ENCODE assay signal across 27 cellular contexts in the genomic region with DNA sequence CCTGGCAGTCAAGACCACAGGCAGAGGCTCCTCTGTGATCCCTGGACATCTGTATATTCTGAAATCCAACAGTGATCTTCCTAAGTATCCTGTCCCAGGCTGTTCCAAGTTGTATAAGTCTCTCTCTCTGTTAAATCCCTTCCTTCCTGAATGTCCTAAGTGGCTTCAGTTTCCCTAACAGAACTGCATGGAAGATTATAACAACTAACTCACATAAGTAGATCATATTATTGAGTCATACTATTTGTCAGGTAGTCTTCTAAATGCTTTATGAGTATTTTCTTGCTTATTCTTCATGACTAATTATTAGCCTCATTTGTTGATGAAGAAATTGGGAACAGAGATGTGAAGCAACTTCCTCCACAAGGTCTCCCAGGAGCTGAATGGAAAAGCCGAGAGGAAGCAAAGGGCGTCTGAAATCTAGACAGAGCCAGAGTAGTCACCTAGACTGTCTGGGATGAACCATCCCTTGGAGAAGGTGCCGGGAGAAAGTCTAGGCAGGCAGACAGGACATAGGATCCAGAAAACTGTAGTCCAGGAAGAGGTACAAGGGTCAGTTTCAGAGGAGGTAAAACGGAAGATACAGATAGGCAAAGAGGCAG.
DNase-seq lines count a peak whose midpoint lies in the region; ATAC-seq, FAIRE-seq and TF ChIP-seq lines count a peak whose summit lies in the region.
"Had no signal": no experiment of that assay in that cellular context is flagged by ENCODE, and none has a peak within 500 bp of the region (broad histone marks: within the 10 kb centered on the region; RNA-seq: fewer than 3 reads in every experiment).

No MANE protein-coding gene starts in this region.

- peak; percentile 81 for DNase-seq in MCF 10A (ENCODE audit: unreplicated experiment)
- DNase-seq in breast epithelium (ENCODE audit: low spot score in 2 of 2): no peak
- DNase-seq in astrocyte (ENCODE audit: low read depth): peak; percentile 78
- DNase-seq in kidney glomerular epithelial cell (lab: John Stamatoyannopoulos, UW): peak; percentile 43
- no peak for DNase-seq in T-helper 17 cell
- DNase-seq in stimulated activated naive B cell treated with anti-CD40 and anti-IgM and Interleukin-4, amounts not matched to agents 10 μg/mL and 1 μg/mL and 100 μg/mL, for 72 hours: no peak
- DNase-seq in mesenteric fat pad (ENCODE audit: low spot score): no peak
- no peak for DNase-seq in NCI-H146 treated with DMSO at 0.1 percent for 48 hours (lab: John Stamatoyannopoulos, UW; ENCODE audit: unreplicated experiment)
- DNase-seq: 8988T; activated gamma-delta T cell treated with Interleukin-2 at 50 U/mL for 16 hours; amniotic stem cell; central memory CD4-positive, alpha-beta T cell; erythroblast; left colon; MV-4-11; NCI-H1930; NCI-H345; small intestine; stimulated activated CD4-positive, alpha-beta T cell treated with anti-CD3 and anti-CD28 coated beads, Interleukin-4, amount 100 ng/mL, for 1 hour; stimulated activated naive CD8-positive, alpha-beta T cell treated with anti-CD3 and anti-CD28 coated beads, Interleukin-15, amount 100 ng/mL, for 72 hours had no signal

- no peak for FAIRE-seq in astrocyte (lab: Jason Lieb, UNC)
- FAIRE-seq: K562, small intestine had no signal

- H3K4me1 ChIP-seq in breast epithelium (no peaks in the 10 kb centered on the region), astrocyte (ENCODE audit: insufficient read depth, low read length) (peaks cover 20% of the 10 kb centered on the region)

- no peaks in the 10 kb centered on the region for H4K20me1 ChIP-seq in astrocyte (ENCODE audit: insufficient read depth, low read length)

- H3K36me3 ChIP-seq in breast epithelium (no peaks in the 10 kb centered on the region), astrocyte (ENCODE audit: insufficient read depth, low read length) (no peaks in the 10 kb centered on the region)

- no peaks in the 10 kb centered on the region for H3K79me2 ChIP-seq in astrocyte (ENCODE audit: insufficient read depth, low read length)

- no peaks in the 10 kb centered on the region for H3K27me3 ChIP-seq in breast epithelium
- H3K27me3 ChIP-seq in astrocyte (ENCODE audit: insufficient read depth, low read length): no peaks in the 10 kb centered on the region

- CTCF ChIA-PET in MCF 10A (lab: Yijun Ruan, JAX): no interaction called here

- H3K9me3 ChIP-seq in breast epithelium (no peaks in the 10 kb centered on the region), astrocyte (ENCODE audit: insufficient read depth, low read depth, low read length) (no peaks in the 10 kb centered on the region), T-helper 17 cell (ENCODE audit: control insufficient read depth, low read length, poor library complexity, severe bottlenecking) (no peaks in the 10 kb centered on the region)

- no peak overlapping the region for H3K4me2 ChIP-seq in astrocyte (ENCODE audit: low read length)
- H3K4me2 ChIP-seq: GM23338 had no signal

- ATAC-seq in T-helper 17 cell: no peak
- no peak for ATAC-seq in stimulated activated naive B cell treated with anti-CD40 and anti-IgM and Interleukin-4, amounts not matched to agents 10 μg/mL and 1 μg/mL and 100 μg/mL, for 72 hours (replicated peaks)
- ATAC-seq: GM23338; K562; left colon; Panc1; stimulated activated naive CD8-positive, alpha-beta T cell treated with anti-CD3 and anti-CD28 coated beads, Interleukin-15, amount 100 ng/mL, for 72 hours had no signal

- no peak overlapping the region for H3K27ac ChIP-seq in breast epithelium
- H3K27ac ChIP-seq in astrocyte (ENCODE audit: low read depth, low read length): peak overlapping the region; percentile 69
- H3K27ac ChIP-seq: C4-2B, VCaP had no signal

- H3K4me3 ChIP-seq in breast epithelium: no peak overlapping the region
- no peak overlapping the region for H3K4me3 ChIP-seq in astrocyte (ENCODE audit: insufficient read depth, low read depth, low read length)
- H3K4me3 ChIP-seq: GM23338, K562 had no signal

- TF ChIP-seq CTCF in MCF 10A (IDR thresholded peaks at IDR 0.05; ENCODE audit: unreplicated experiment) (no peak), breast epithelium (IDR thresholded peaks at IDR 0.05) (no peak), astrocyte (IDR thresholded peaks at IDR 0.05; ENCODE audit: insufficient read depth, low read depth, low read length) (no peak)

- TF ChIP-seq POLR2A in breast epithelium (IDR thresholded peaks at IDR 0.05): no peak

- peaks cover 36% of the 10 kb centered on the region for H3K4me1 Mint-ChIP-seq in MCF 10A (ENCODE audit: insufficient read depth, unreplicated experiment)
- H3K4me1 Mint-ChIP-seq in astrocyte (ENCODE audit: low read depth, unreplicated experiment): peaks cover 28% of the 10 kb centered on the region
- H3K4me1 Mint-ChIP-seq in T-helper 17 cell: no peaks in the 10 kb centered on the region
- H3K4me1 Mint-ChIP-seq in stimulated activated naive B cell treated with anti-CD40 and anti-IgM and Interleukin-4, amounts not matched to agents 10 μg/mL and 1 μg/mL and 100 μg/mL, for 72 hours: no peaks in the 10 kb centered on the region
- H3K4me1 Mint-ChIP-seq: neural crest cell; stimulated activated naive CD8-positive, alpha-beta T cell treated with anti-CD3 and anti-CD28 coated beads, Interleukin-15, amount 100 ng/mL, for 72 hours had no signal

- no peaks in the 10 kb centered on the region for H3K9me3 Mint-ChIP-seq in MCF 10A (ENCODE audit: unreplicated experiment)
- peaks cover 2% of the 10 kb centered on the region for H3K9me3 Mint-ChIP-seq in astrocyte (ENCODE audit: unreplicated experiment)
- peaks cover 3 to 6% of the 10 kb centered on the region in 2 donors for H3K9me3 Mint-ChIP-seq in stimulated activated naive B cell treated with anti-CD40 and anti-IgM and Interleukin-4, amounts not matched to agents 10 μg/mL and 1 μg/mL and 100 μg/mL, for 72 hours
- H3K9me3 Mint-ChIP-seq: GM23338, neural crest cell, type B pancreatic cell had no signal

- H3K27ac Mint-ChIP-seq in MCF 10A (ENCODE audit: low read depth, unreplicated experiment) (peak overlapping the region; percentile 39), astrocyte (ENCODE audit: unreplicated experiment) (peak overlapping the region; percentile 93), T-helper 17 cell (no peak overlapping the region)
- no peak overlapping the region for H3K27ac Mint-ChIP-seq in stimulated activated naive B cell treated with anti-CD40 and anti-IgM and Interleukin-4, amounts not matched to agents 10 μg/mL and 1 μg/mL and 100 μg/mL, for 72 hours
- H3K27ac Mint-ChIP-seq: GM23338; stimulated activated naive CD8-positive, alpha-beta T cell treated with anti-CD3 and anti-CD28 coated beads, Interleukin-15, amount 100 ng/mL, for 72 hours; type B pancreatic cell had no signal

- no peaks in the 10 kb centered on the region for H3K27me3 Mint-ChIP-seq in MCF 10A (ENCODE audit: insufficient read depth, unreplicated experiment)
- peaks cover 2% of the 10 kb centered on the region for H3K27me3 Mint-ChIP-seq in astrocyte (ENCODE audit: low read depth, unreplicated experiment)
- no peaks in the 10 kb centered on the region for H3K27me3 Mint-ChIP-seq in T-helper 17 cell
- no peaks in the 10 kb centered on the region for H3K27me3 Mint-ChIP-seq in stimulated activated naive B cell treated with anti-CD40 and anti-IgM and Interleukin-4, amounts not matched to agents 10 μg/mL and 1 μg/mL and 100 μg/mL, for 72 hours
- H3K27me3 Mint-ChIP-seq: stimulated activated naive CD8-positive, alpha-beta T cell treated with anti-CD3 and anti-CD28 coated beads, Interleukin-15, amount 100 ng/mL, for 72 hours; type B pancreatic cell had no signal

- intact Hi-C loops in MCF 10A (cut with micrococcal nuclease): no loop called here
- intact Hi-C loops in breast epithelium (cut with DNase I; ENCODE audit: low total_unique reads): no loop called here

- H3K9ac ChIP-seq in astrocyte (ENCODE audit: low read length): peak overlapping the region; percentile 31

- H3K36me3 Mint-ChIP-seq in MCF 10A (ENCODE audit: insufficient read depth, unreplicated experiment) (no peaks in the 10 kb centered on the region), astrocyte (ENCODE audit: low read depth, unreplicated experiment) (no peaks in the 10 kb centered on the region), T-helper 17 cell (ENCODE audit: low read depth) (no peaks in the 10 kb centered on the region)
- H3K36me3 Mint-ChIP-seq in stimulated activated naive B cell treated with anti-CD40 and anti-IgM and Interleukin-4, amounts not matched to agents 10 μg/mL and 1 μg/mL and 100 μg/mL, for 72 hours: no peaks in the 10 kb centered on the region
- H3K36me3 Mint-ChIP-seq: type B pancreatic cell had no signal

- H2AFZ ChIP-seq in astrocyte (ENCODE audit: low read depth, low read length): no peak overlapping the region
- H2AFZ ChIP-seq: GM23338 had no signal

- H3K4me3 Mint-ChIP-seq in MCF 10A (ENCODE audit: unreplicated experiment) (no peak overlapping the region), astrocyte (ENCODE audit: unreplicated experiment) (peak overlapping the region; percentile 8), T-helper 17 cell (no peak overlapping the region)
- H3K4me3 Mint-ChIP-seq in stimulated activated naive B cell treated with anti-CD40 and anti-IgM and Interleukin-4, amounts not matched to agents 10 μg/mL and 1 μg/mL and 100 μg/mL, for 72 hours: no peak overlapping the region
- H3K4me3 Mint-ChIP-seq: GM23338; neural crest cell; stimulated activated naive CD8-positive, alpha-beta T cell treated with anti-CD3 and anti-CD28 coated beads, Interleukin-15, amount 100 ng/mL, for 72 hours; type B pancreatic cell had no signal

- POLR2A ChIA-PET in MCF 10A (lab: Yijun Ruan, JAX): interaction anchor here (0.6 to 1.6 kb wide), 3 partner anchors 176 to 871 kb away, joined by 3 to 4 read pairs (median 3); no protein-coding TSS in a partner anchor

- no TSS peak for BruUV-seq in MCF 10A (replicated peaks; lab: Mats Ljungman, UMichigan)

Comparison
In these comparisons a context has a peak if more than half of its experiments do, and no peak if none do; other contexts are left out.
1. DNase-seq: peak in MCF 10A (single experiment), astrocyte (single experiment) and kidney glomerular epithelial cell (single experiment); none in breast epithelium (0 of 2), T-helper 17 cell (0 of 3), stimulated activated naive B cell treated with anti-CD40 and anti-IgM and Interleukin-4, amounts not matched to agents 10 μg/mL and 1 μg/mL and 100 μg/mL, for 72 hours (single experiment), mesenteric fat pad (single experiment) and NCI-H146 treated with DMSO at 0.1 percent for 48 hours (single experiment).
2. H3K27ac Mint-ChIP-seq: peak in MCF 10A (single experiment) and astrocyte (single experiment); none in T-helper 17 cell (single experiment) and stimulated activated naive B cell treated with anti-CD40 and anti-IgM and Interleukin-4, amounts not matched to agents 10 μg/mL and 1 μg/mL and 100 μg/mL, for 72 hours (single experiment).